In genomic region chr3:28207000-28207733, GRCh38 we compare ENCODE assay signal across 15 cellular contexts. TPM values are rescaled to one million over a fixed set of nuclear protein-coding genes. Genes with fewer than 3 reads are reported as not detected.
DNase-seq lines count a peak whose midpoint lies in the region; ATAC-seq and TF ChIP-seq lines count a peak whose summit lies in the region.
"Had no signal": no experiment of that assay in that cellular context is flagged by ENCODE, and none has a peak within 500 bp of the region (broad histone marks: within the 10 kb centered on the region; RNA-seq: fewer than 3 reads in every experiment).

No MANE protein-coding gene starts in this region.

- H3K4me3 ChIP-seq in DND-41 (ENCODE audit: low read depth in 1 of 2, low read length in 2 of 2) (no peak overlapping the region), Loucy (ENCODE audit: low read length, poor library complexity, severe bottlenecking) (no peak overlapping the region), fibroblast of lung (replicated peaks in 1 of 4; ENCODE audit: control extremely low read depth in 1 of 4, insufficient read depth in 1 of 4, low read depth in 3 of 4, low read length in 4 of 4) (no peak overlapping the region), neuronal stem cell (ENCODE audit: low read length in 2 of 2) (no peak overlapping the region)
- H3K4me3 ChIP-seq: PC-9, SK-N-MC had no signal

- no peaks in the 10 kb centered on the region for H3K9me2 ChIP-seq in Loucy (replicated peaks; ENCODE audit: low read depth, low read length)

- H3K4me2 ChIP-seq in DND-41 (ENCODE audit: insufficient read depth, low read length) (no peak overlapping the region), Loucy (ENCODE audit: low read depth, low read length, poor library complexity, severe bottlenecking) (no peak overlapping the region), fibroblast of lung (ENCODE audit: extremely low read depth, insufficient read depth, low read length) (peak overlapping the region; percentile 45), neuronal stem cell (ENCODE audit: insufficient read depth, low read length, poor library complexity, severe bottlenecking) (no peak overlapping the region)
- H3K4me2 ChIP-seq: PC-9 had no signal

- no CpG with 5 or more reads among the region's 7 CpGs for WGBS in neuronal stem cell (ENCODE audit: extremely low coverage in 2 of 2, insufficient read length in 2 of 2, insufficient replicate concordance in 1 of 2), 2 donors

- H3K27ac Mint-ChIP-seq in CD14-positive monocyte = no peak overlapping the region

- H3K9me3 Mint-ChIP-seq in CD14-positive monocyte = peaks cover 0 to 4% (median 1%) of the 10 kb centered on the region in 7 donors

- no peaks in the 10 kb centered on the region for H3F3A ChIP-seq in Loucy (ENCODE audit: low read depth)

- H3K27me3 Mint-ChIP-seq in CD14-positive monocyte (ENCODE audit: low read depth in 3 of 3) = peaks cover 0 to 3% (median 0%) of the 10 kb centered on the region in 3 donors
- H3K27me3 Mint-ChIP-seq: CD4-positive, alpha-beta memory T cell had no signal

- no peak overlapping the region for H3K23ac ChIP-seq in neuronal stem cell (ENCODE audit: low read depth, low read length, poor library complexity)

- H3K36me3 ChIP-seq in DND-41 (ENCODE audit: insufficient read depth, low read length) = no peaks in the 10 kb centered on the region
- H3K36me3 ChIP-seq in Loucy (ENCODE audit: insufficient read depth, low read length) = no peaks in the 10 kb centered on the region
- H3K36me3 ChIP-seq in fibroblast of lung (ENCODE audit: control insufficient read depth, insufficient read depth, low read length) = no peaks in the 10 kb centered on the region
- H3K36me3 ChIP-seq in neuronal stem cell (replicated peaks in 1 of 2; ENCODE audit: control insufficient read depth in 2 of 2, insufficient read depth in 2 of 2, low read length in 2 of 2) = no peaks in the 10 kb centered on the region
- H3K36me3 ChIP-seq: BE2C had no signal

- H3K27me3 ChIP-seq in DND-41 (ENCODE audit: insufficient read depth, low read length, poor library complexity) (no peaks in the 10 kb centered on the region), Loucy (ENCODE audit: insufficient read depth, low read length, poor library complexity, severe bottlenecking) (no peaks in the 10 kb centered on the region), fibroblast of lung (ENCODE audit: control insufficient read depth, insufficient read depth, low read length) (no peaks in the 10 kb centered on the region), neuronal stem cell (ENCODE audit: control insufficient read depth in 3 of 3, insufficient read depth in 3 of 3, low read depth in 1 of 3, low read length in 3 of 3) (no peaks in the 10 kb centered on the region)
- H3K27me3 ChIP-seq: BE2C had no signal

- no peak overlapping the region for H3K9ac ChIP-seq in DND-41 (ENCODE audit: low read depth, low read length)
- no peak overlapping the region for H3K9ac ChIP-seq in Loucy (ENCODE audit: low read depth, low read length, poor library complexity, severe bottlenecking)
- H3K9ac ChIP-seq in fibroblast of lung (ENCODE audit: insufficient read depth, low read length) = no peak overlapping the region
- H3K9ac ChIP-seq in neuronal stem cell (ENCODE audit: low read depth, low read length, poor library complexity) = no peak overlapping the region

- no peak for ATAC-seq in DND-41 (ENCODE audit: insufficient read depth, low read depth)

- no peak overlapping the region for H3K4me3 Mint-ChIP-seq in CD14-positive monocyte
- H3K4me3 Mint-ChIP-seq: CD4-positive, alpha-beta memory T cell had no signal

- H4K20me1 ChIP-seq in DND-41 (ENCODE audit: insufficient read depth, low read length) = no peaks in the 10 kb centered on the region
- no peaks in the 10 kb centered on the region for H4K20me1 ChIP-seq in Loucy (ENCODE audit: insufficient read depth, low read length, poor library complexity, severe bottlenecking)
- no peaks in the 10 kb centered on the region for H4K20me1 ChIP-seq in fibroblast of lung (ENCODE audit: control insufficient read depth, extremely low read depth, insufficient read depth, low read length)

- no peak overlapping the region for H3K18ac ChIP-seq in neuronal stem cell (ENCODE audit: low read length)

- no peak overlapping the region for H3K14ac ChIP-seq in neuronal stem cell (ENCODE audit: low read length)

- H2BK12ac ChIP-seq in neuronal stem cell (ENCODE audit: low read length) = no peak overlapping the region

- H3K79me1 ChIP-seq in neuronal stem cell (ENCODE audit: low read depth, low read length) = no peaks in the 10 kb centered on the region

- no peak overlapping the region for H4K8ac ChIP-seq in neuronal stem cell (ENCODE audit: low read depth, low read length)

- no peak for DNase-seq in DND-41
- DNase-seq in fibroblast of lung (ENCODE audit: low read depth in 2 of 2) = no peak
- DNase-seq in neuronal stem cell (ENCODE audit: low spot score) = no peak
- DNase-seq in T-helper 1 cell = no peak
- no peak for DNase-seq in CD14-positive monocyte (ENCODE audit: low spot score)
- DNase-seq in central memory CD4-positive, alpha-beta T cell = no peak
- DNase-seq: BE2C; CD4-positive, alpha-beta memory T cell; DMS79 treated with DMSO at 0.1 percent for 48 hours; H7; NCI-H187 treated with DMSO at 0.1 percent for 48 hours; NCI-H446; PC-9 had no signal

- intact Hi-C loops in CD14-positive monocyte (cut with micrococcal nuclease) = no loop called here

- H3K9me3 ChIP-seq in DND-41 (ENCODE audit: insufficient read depth, low read length, severe bottlenecking) (no peaks in the 10 kb centered on the region), Loucy (ENCODE audit: insufficient read depth, low read depth, low read length) (no peaks in the 10 kb centered on the region), fibroblast of lung (ENCODE audit: control insufficient read depth, insufficient read depth, low read depth, low read length) (no peaks in the 10 kb centered on the region), neuronal stem cell (replicated peaks in 1 of 2; ENCODE audit: control insufficient read depth in 2 of 2, insufficient read depth in 1 of 2, low read depth in 1 of 2, low read length in 2 of 2) (no peaks in the 10 kb centered on the region)
- H3K9me3 ChIP-seq: BE2C had no signal

- no peak overlapping the region for H2AK5ac ChIP-seq in neuronal stem cell (ENCODE audit: low read depth, low read length)

- H3K27ac ChIP-seq in DND-41 (ENCODE audit: low read length) (no peak overlapping the region), fibroblast of lung (ENCODE audit: insufficient read depth, low read length) (no peak overlapping the region), neuronal stem cell (replicated peaks; ENCODE audit: low read length) (no peak overlapping the region)
- H3K27ac ChIP-seq: PC-9, SK-N-MC had no signal

- 0 out of 2 replicates have a peak overlapping the region, but pooled peaks have one; percentile 30 for H2AFZ ChIP-seq in DND-41 (ENCODE audit: low read depth, low read length)
- 0 out of 2 replicates have a peak overlapping the region, but pooled peaks have one; percentile 14 for H2AFZ ChIP-seq in Loucy (ENCODE audit: low read length)
- H2AFZ ChIP-seq in fibroblast of lung (ENCODE audit: low read length) = no peak overlapping the region
- peak overlapping the region; percentile 23 for H2AFZ ChIP-seq in neuronal stem cell (ENCODE audit: low read length)

- no peaks in the 10 kb centered on the region for H3K4me1 Mint-ChIP-seq in CD14-positive monocyte

- H4K91ac ChIP-seq in neuronal stem cell (ENCODE audit: low read depth, low read length, poor library complexity) = no peak overlapping the region

- no peak overlapping the region for H2BK5ac ChIP-seq in neuronal stem cell (ENCODE audit: low read length)

- no peak overlapping the region for H2BK15ac ChIP-seq in neuronal stem cell (ENCODE audit: low read length)

- no peak overlapping the region for H3K4ac ChIP-seq in neuronal stem cell (ENCODE audit: low read length)

- peaks cover 21% of the 10 kb centered on the region for H3K4me1 ChIP-seq in DND-41 (ENCODE audit: insufficient read depth, low read length)
- H3K4me1 ChIP-seq in Loucy (ENCODE audit: insufficient read depth, low read length, poor library complexity, severe bottlenecking) = peaks cover 15% of the 10 kb centered on the region
- no peaks in the 10 kb centered on the region for H3K4me1 ChIP-seq in fibroblast of lung (ENCODE audit: control insufficient read depth, extremely low read depth, insufficient read depth, low read length)
- H3K4me1 ChIP-seq in neuronal stem cell (ENCODE audit: control insufficient read depth in 2 of 2, insufficient read depth in 1 of 2, low read depth in 1 of 2, low read length in 2 of 2) = peaks cover 0 to 6% of the 10 kb centered on the region in 2 donors
- H3K4me1 ChIP-seq: BE2C had no signal

- H3K79me2 ChIP-seq in DND-41 (ENCODE audit: insufficient read depth, low read length) (no peaks in the 10 kb centered on the region), Loucy (ENCODE audit: insufficient read depth, low read length) (no peaks in the 10 kb centered on the region), fibroblast of lung (ENCODE audit: control insufficient read depth, insufficient read depth, low read length) (no peaks in the 10 kb centered on the region)

- H2BK120ac ChIP-seq in neuronal stem cell (ENCODE audit: low read depth, low read length) = no peak overlapping the region

- H3K36me3 Mint-ChIP-seq in CD14-positive monocyte = no peaks in the 10 kb centered on the region
- H3K36me3 Mint-ChIP-seq: CD4-positive, alpha-beta memory T cell had no signal

- no peak for TF ChIP-seq CTCF in DND-41 (IDR thresholded peaks at IDR 0.05; ENCODE audit: borderline replicate concordance, extremely low read depth, low read length, poor library complexity, severe bottlenecking)
- TF ChIP-seq CTCF in Loucy (conservative IDR thresholded peaks at IDR 0.05; ENCODE audit: low read length) = no peak
- no peak for TF ChIP-seq CTCF in fibroblast of lung (conservative IDR thresholded peaks at IDR 0.05 in 1 of 2, IDR thresholded peaks at IDR 0.05 in 1 of 2; ENCODE audit: low read depth in 1 of 2, low read length in 2 of 2)
- TF ChIP-seq CTCF in CD14-positive monocyte (IDR thresholded peaks at IDR 0.05) = no peak

RNA-seq across cellular contexts. Expression of gene CMC1, which starts 34.3 kb away (rescaled TPM):
- 5.4 and 5.6 TPM in 2 replicates for total RNA-seq in fibroblast of lung
- polyA plus RNA-seq in fibroblast of lung = 23.3 and 26.7 TPM in 2 replicates
- 25.1 and 26.0 TPM in 2 replicates for polyA plus RNA-seq in fibroblast of lung (2012)
- 0.59 TPM in 1 of 2 replicates, not detected in the other for polyA minus RNA-seq in fibroblast of lung (ENCODE audit: low replicate concordance)
- 63.7 TPM for polyA plus RNA-seq in neuronal stem cell (2013, experiment 1 of 2)
- 63.2 TPM for polyA plus RNA-seq in neuronal stem cell (2013, experiment 2 of 2)
- 10 to 100 TPM; 40.5 to 43.9 TPM for polyA plus RNA-seq in CD14-positive monocyte
